Comparison of ENCODE assay signal across 1 cellular context in the genomic region with DNA sequence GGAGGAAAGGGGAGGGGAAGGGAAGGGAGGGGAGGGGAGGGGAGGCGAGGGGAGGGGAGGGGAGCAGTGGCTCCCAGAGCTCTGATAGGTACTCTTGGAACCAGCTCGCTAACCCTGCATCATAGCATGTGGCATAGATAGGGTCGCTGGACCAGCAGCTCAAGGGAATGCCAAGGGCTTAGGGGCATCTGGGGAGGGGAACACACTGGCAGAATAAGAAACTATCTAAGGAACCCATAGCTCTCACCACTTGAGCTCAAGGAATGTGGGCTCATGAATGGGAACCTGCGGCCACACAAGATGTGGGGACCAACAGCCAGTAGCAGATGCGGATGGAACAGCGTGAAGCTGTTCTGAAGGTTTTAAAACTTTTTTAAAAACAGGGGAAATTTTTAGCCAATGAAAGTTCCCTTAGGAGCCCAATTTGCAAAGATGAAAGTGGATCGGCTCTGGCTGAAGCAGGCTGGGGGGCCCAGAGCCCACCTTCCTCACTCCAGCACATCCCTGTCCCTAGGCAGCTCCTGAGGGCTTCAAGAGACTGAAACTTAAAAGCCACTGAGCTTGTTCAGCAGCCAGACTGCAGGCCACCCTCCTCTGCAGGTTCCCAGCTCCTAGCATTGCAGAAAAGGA.
TF ChIP-seq lines count a peak whose summit lies in the region.

No MANE protein-coding gene starts in this region.

TF ChIP-seq in GM23338, 12 proteins besides CTCF, POLR2A, EP300 and RAD21:
- TF ChIP-seq, protein P1, sequence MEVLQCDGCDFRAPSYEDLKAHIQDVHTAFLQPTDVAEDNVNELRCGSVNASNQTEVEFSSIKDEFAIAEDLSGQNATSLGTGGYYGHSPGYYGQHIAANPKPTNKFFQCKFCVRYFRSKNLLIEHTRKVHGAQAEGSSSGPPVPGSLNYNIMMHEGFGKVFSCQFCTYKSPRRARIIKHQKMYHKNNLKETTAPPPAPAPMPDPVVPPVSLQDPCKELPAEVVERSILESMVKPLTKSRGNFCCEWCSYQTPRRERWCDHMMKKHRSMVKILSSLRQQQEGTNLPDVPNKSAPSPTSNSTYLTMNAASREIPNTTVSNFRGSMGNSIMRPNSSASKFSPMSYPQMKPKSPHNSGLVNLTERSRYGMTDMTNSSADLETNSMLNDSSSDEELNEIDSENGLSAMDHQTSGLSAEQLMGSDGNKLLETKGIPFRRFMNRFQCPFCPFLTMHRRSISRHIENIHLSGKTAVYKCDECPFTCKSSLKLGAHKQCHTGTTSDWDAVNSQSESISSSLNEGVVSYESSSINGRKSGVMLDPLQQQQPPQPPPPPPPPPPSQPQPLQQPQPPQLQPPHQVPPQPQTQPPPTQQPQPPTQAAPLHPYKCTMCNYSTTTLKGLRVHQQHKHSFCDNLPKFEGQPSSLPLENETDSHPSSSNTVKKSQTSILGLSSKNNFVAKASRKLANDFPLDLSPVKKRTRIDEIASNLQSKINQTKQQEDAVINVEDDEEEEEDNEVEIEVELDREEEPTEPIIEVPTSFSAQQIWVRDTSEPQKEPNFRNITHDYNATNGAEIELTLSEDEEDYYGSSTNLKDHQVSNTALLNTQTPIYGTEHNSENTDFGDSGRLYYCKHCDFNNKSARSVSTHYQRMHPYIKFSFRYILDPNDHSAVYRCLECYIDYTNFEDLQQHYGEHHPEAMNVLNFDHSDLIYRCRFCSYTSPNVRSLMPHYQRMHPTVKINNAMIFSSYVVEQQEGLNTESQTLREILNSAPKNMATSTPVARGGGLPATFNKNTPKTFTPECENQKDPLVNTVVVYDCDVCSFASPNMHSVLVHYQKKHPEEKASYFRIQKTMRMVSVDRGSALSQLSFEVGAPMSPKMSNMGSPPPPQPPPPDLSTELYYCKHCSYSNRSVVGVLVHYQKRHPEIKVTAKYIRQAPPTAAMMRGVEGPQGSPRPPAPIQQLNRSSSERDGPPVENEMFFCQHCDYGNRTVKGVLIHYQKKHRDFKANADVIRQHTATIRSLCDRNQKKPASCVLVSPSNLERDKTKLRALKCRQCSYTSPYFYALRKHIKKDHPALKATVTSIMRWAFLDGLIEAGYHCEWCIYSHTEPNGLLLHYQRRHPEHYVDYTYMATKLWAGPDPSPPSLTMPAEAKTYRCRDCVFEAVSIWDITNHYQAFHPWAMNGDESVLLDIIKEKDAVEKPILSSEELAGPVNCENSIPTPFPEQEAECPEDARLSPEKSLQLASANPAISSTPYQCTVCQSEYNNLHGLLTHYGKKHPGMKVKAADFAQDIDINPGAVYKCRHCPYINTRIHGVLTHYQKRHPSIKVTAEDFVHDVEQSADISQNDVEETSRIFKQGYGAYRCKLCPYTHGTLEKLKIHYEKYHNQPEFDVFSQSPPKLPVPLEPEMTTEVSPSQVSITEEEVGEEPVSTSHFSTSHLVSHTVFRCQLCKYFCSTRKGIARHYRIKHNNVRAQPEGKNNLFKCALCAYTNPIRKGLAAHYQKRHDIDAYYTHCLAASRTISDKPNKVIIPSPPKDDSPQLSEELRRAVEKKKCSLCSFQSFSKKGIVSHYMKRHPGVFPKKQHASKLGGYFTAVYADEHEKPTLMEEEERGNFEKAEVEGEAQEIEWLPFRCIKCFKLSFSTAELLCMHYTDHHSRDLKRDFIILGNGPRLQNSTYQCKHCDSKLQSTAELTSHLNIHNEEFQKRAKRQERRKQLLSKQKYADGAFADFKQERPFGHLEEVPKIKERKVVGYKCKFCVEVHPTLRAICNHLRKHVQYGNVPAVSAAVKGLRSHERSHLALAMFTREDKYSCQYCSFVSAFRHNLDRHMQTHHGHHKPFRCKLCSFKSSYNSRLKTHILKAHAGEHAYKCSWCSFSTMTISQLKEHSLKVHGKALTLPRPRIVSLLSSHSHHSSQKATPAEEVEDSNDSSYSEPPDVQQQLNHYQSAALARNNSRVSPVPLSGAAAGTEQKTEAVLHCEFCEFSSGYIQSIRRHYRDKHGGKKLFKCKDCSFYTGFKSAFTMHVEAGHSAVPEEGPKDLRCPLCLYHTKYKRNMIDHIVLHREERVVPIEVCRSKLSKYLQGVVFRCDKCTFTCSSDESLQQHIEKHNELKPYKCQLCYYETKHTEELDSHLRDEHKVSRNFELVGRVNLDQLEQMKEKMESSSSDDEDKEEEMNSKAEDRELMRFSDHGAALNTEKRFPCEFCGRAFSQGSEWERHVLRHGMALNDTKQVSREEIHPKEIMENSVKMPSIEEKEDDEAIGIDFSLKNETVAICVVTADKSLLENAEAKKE (CRISPR knock-in tag; IDR thresholded peaks at IDR 0.05) = no peak
- no peak for TF ChIP-seq REST (IDR thresholded peaks at IDR 0.05; ENCODE audit: unreplicated experiment)
- no peak for TF ChIP-seq STAT1 (IDR thresholded peaks at IDR 0.05; ENCODE audit: unreplicated experiment)
- TF ChIP-seq ZNF114 (CRISPR knock-in tag; IDR thresholded peaks at IDR 0.05) = no peak
- TF ChIP-seq CREB1 (CRISPR knock-in tag; IDR thresholded peaks at IDR 0.05; ENCODE audit: low read depth) = no peak
